Comparison of ENCODE assay signal across 7 cellular contexts in the genomic region with DNA sequence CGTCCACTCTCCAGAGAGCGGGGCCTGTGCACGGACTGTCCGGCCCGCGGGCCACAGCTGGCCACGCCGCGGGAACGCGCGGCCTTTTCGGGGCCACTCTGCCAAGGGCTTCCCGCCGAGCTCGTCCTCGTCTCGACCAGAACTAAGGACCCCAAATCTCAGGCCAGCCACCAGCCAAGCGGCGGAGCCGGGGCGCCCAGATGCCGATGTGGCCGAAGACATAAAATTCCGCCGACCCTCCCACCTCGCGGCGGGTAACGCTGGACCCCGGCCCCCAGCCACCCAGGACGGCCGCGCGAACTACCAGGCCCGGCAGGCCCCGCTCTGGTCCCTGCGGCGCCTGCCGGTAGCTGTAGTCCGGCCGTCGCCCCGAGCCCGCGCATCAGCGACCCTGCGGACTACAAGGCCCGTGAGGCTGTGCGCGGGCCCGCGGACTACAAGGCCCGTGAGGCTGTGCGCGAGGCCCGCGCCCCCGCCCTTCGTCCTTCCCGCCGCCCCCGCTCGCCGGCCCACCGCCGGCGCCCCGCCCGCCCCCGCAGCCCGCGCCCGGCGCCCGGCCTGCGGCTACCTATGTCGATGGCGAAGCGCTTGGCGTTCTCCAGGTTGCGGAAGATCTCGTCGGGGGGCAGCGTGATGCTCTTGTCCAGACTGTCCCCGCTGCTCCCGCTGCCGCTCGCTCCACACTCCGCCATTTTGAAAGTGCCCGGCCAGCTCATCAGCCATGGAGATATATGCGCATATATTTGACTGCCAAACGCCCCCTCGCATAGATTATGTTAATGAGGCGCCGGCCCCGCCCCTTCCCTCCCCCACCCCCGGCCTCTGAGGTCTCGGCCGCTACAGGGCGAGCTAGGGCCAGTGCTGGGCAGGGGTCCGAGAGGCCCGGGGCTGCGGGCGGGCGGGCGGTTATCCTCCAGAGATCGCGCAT. TPM values are rescaled to one million over a fixed set of nuclear protein-coding genes. Genes with fewer than 3 reads are reported as not detected.
DNase-seq lines count a peak whose midpoint lies in the region; ATAC-seq, FAIRE-seq and TF ChIP-seq lines count a peak whose summit lies in the region.

A gene (minus strand): TSS at position 701 of the 928 bp plus-strand sequence. CDS start 9 bp downstream, at position 692.

- FAIRE-seq in astrocyte (lab: Jason Lieb, UNC), result no peak

- H3K4me1 Mint-ChIP-seq in astrocyte (ENCODE audit: low read depth, unreplicated experiment), result peaks cover 14% of the 10 kb centered on the region

- H3K4me1 ChIP-seq in astrocyte (ENCODE audit: insufficient read depth, low read length), result peaks cover 40% of the 10 kb centered on the region

- peak within 1 kb of the TSS; percentile 91 for H3K4me3 ChIP-seq in astrocyte (ENCODE audit: insufficient read depth, low read depth, low read length)

- peaks cover 11% of the 10 kb centered on the region for H3K27me3 Mint-ChIP-seq in astrocyte (ENCODE audit: low read depth, unreplicated experiment)

- no peak for TF ChIP-seq CTCF in astrocyte (IDR thresholded peaks at IDR 0.05; ENCODE audit: insufficient read depth, low read depth, low read length)

- no peaks in the 10 kb centered on the region for H3K9me3 Mint-ChIP-seq in astrocyte (ENCODE audit: unreplicated experiment)

- H3K9ac ChIP-seq in astrocyte (ENCODE audit: low read length), result peak within 1 kb of the TSS; percentile 94

- peaks cover 2% of the 10 kb centered on the region for H3K36me3 Mint-ChIP-seq in astrocyte (ENCODE audit: low read depth, unreplicated experiment)

- H3K9me3 ChIP-seq in astrocyte (ENCODE audit: insufficient read depth, low read depth, low read length), result no peaks in the 10 kb centered on the region

- peaks cover 3% of the 10 kb centered on the region for H3K36me3 ChIP-seq in astrocyte (ENCODE audit: insufficient read depth, low read length)

- H3K27me3 ChIP-seq in astrocyte (ENCODE audit: insufficient read depth, low read length), result peaks cover 4% of the 10 kb centered on the region

- peak within 1 kb of the TSS; percentile 99 for H3K4me2 ChIP-seq in astrocyte (ENCODE audit: low read length)

- H2AFZ ChIP-seq in astrocyte (ENCODE audit: low read depth, low read length), result peak within 1 kb of the TSS; percentile 78

- H3K27ac Mint-ChIP-seq in astrocyte (ENCODE audit: unreplicated experiment), result peak within 1 kb of the TSS; percentile 50

- ATAC-seq in HG02763 (IDR thresholded peaks at IDR 0.05; ENCODE audit: unreplicated experiment), result peak; percentile 83

- H3K4me3 Mint-ChIP-seq in astrocyte (ENCODE audit: unreplicated experiment), result peak within 1 kb of the TSS; percentile 89

- peaks cover 48% of the 10 kb centered on the region for H3K79me2 ChIP-seq in astrocyte (ENCODE audit: insufficient read depth, low read length)

- peak within 1 kb of the TSS; percentile 77 for H3K27ac ChIP-seq in astrocyte (ENCODE audit: low read depth, low read length)

- DNase-seq in NCI-H1436 (lab: John Stamatoyannopoulos, UW) (peak; percentile 89), T-helper 22 cell (ENCODE audit: low read depth) (peak; percentile 81), astrocyte (ENCODE audit: low read depth) (peak; percentile 85), hepatic stellate cell (ENCODE audit: low spot score) (peak; percentile 95), retina (peak; percentile 92)

- peak; percentile 81 for TF ChIP-seq POLR2A in GM15510 (IDR thresholded peaks at IDR 0.05; ENCODE audit: borderline replicate concordance, extremely low read depth, insufficient read length)

- peaks cover 48% of the 10 kb centered on the region for H4K20me1 ChIP-seq in astrocyte (ENCODE audit: insufficient read depth, low read length)

RNA-seq across cellular contexts. Expression of the gene that starts here (rescaled TPM):
- 23.1 and 26.3 TPM in 2 replicates for total RNA-seq in astrocyte

Comparison
In these comparisons a context has a peak if more than half of its experiments do, and no peak if none do; other contexts are left out.
1. Peak in every context shown above with its lines: DNase-seq, ATAC-seq, H3K4me3 ChIP-seq and H3K27ac ChIP-seq.